Comparison of ENCODE assay signal across 11 cellular contexts in the genomic region with DNA sequence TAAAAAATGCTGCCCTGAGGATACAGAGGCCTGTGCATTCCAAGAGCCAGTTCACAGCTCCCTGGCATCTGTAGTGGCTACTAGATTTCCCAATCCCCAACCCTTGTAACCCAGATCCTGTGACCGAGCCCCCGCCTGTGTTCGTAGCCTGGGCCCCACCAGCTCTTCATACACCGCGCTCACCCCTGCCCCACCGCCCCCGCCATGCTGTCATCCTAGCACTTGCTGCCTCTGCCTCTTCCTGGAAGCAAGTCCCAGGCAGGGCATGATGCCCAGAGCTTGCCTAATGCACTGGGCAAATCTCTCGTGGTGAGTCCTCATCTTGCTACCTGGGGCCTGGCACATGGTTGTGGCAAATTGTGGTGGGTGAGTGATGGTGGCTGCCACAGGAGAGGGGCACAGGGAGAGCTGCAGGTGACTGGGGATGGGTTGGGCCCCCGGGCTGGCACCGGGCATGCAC. TPM values are rescaled to one million over a fixed set of nuclear protein-coding genes. Genes with fewer than 3 reads are reported as not detected.
DNase-seq lines count a peak whose midpoint lies in the region; ATAC-seq, FAIRE-seq and TF ChIP-seq lines count a peak whose summit lies in the region.
"Had no signal": no experiment of that assay in that cellular context is flagged by ENCODE, and none has a peak within 500 bp of the region (broad histone marks: within the 10 kb centered on the region; RNA-seq: fewer than 3 reads in every experiment).

No MANE protein-coding gene starts in this region.

- POLR2A ChIA-PET in OCI-LY7 (lab: Charles Lee): interaction anchor here (2.0 kb wide), 1 partner anchor 17 kb away, joined by 10 read pairs; no protein-coding TSS in a partner anchor

- intact Hi-C loops in OCI-LY7 (cut with micrococcal nuclease; ENCODE audit: unreplicated experiment) (loop anchor here (2.0 kb wide), 1 partner anchor 17 kb away; no protein-coding TSS in a partner anchor), head of caudate nucleus (cut with DNase I) (no loop called here), pancreas (cut with DNase I) (no loop called here)

- H3K79me2 ChIP-seq in OCI-LY7 (ENCODE audit: insufficient read depth, low read depth, low read length): peaks cover 82% of the 10 kb centered on the region

- H3K4me1 ChIP-seq in OCI-LY7 (ENCODE audit: insufficient read depth, low read length, poor library complexity, severe bottlenecking): peaks cover 98% of the 10 kb centered on the region
- no peaks in the 10 kb centered on the region for H3K4me1 ChIP-seq in pancreas

- peak; percentile 45 for DNase-seq in AG20443 (ENCODE audit: low spot score)
- no peak for DNase-seq in OCI-LY7 (ENCODE audit: low spot score)
- peak; percentile 62 to 92 (median 79) for DNase-seq in head of caudate nucleus
- DNase-seq in pancreas: no peak
- no peak for DNase-seq in NCI-H2029 treated with DMSO at 0.1 percent for 48 hours (lab: John Stamatoyannopoulos, UW)
- no peak for DNase-seq in NCI-H2081 treated with DMSO at 0.1 percent for 48 hours (lab: John Stamatoyannopoulos, UW)
- DNase-seq in GM19240 (ENCODE audit: insufficient read length, low spot score): no peak
- DNase-seq: HFFc6, NCI-H1092 had no signal

- no peaks in the 10 kb centered on the region for H4K20me1 ChIP-seq in OCI-LY7 (ENCODE audit: insufficient read depth, low read length)

- H3K27me3 ChIP-seq in pancreas: no peaks in the 10 kb centered on the region

- WGBS in pancreas, 2 donors: 73 to 77% methylated on average over 10 of the region's 10 CpGs

- ATAC-seq in pancreas: peak in 3 of 4 donors; percentile 16 to 55 (median 40)
- no peak for ATAC-seq in HG03135 (IDR thresholded peaks at IDR 0.05; ENCODE audit: unreplicated experiment)

- no TSS peak for BruUV-seq in OCI-LY7 (replicated peaks; lab: Mats Ljungman, UMichigan)

- no peak overlapping the region for H2AFZ ChIP-seq in OCI-LY7 (ENCODE audit: low read length)

- H3K9me2 ChIP-seq in OCI-LY7 (ENCODE audit: insufficient read depth, low read length): no peaks in the 10 kb centered on the region

- CTCF ChIA-PET in OCI-LY7 (lab: Charles Lee; ENCODE audit: unreplicated experiment): no interaction called here

- FAIRE-seq in pancreas (lab: Jason Lieb, UNC): no peak
- FAIRE-seq: astrocyte had no signal

- peaks cover 55% of the 10 kb centered on the region; the same call in 1 of the 2 replicates for H3K36me3 ChIP-seq in OCI-LY7 (ENCODE audit: insufficient read depth, low read length)
- H3K36me3 ChIP-seq in pancreas: no peaks in the 10 kb centered on the region

- H3K9me3 ChIP-seq in OCI-LY7 (ENCODE audit: low read length) (no peaks in the 10 kb centered on the region), pancreas (no peaks in the 10 kb centered on the region)

- H3K4me2 ChIP-seq in OCI-LY7 (ENCODE audit: low read length): peak overlapping the region; percentile 60

- TF ChIP-seq CTCF in OCI-LY7 (conservative IDR thresholded peaks at IDR 0.05; ENCODE audit: low read length) (no peak), pancreas (IDR thresholded peaks at IDR 0.05) (no peak)

- peak overlapping the region; percentile 93 for H3K27ac ChIP-seq in OCI-LY7 (ENCODE audit: low read depth, low read length, poor library complexity, severe bottlenecking)
- H3K27ac ChIP-seq in pancreas: no peak overlapping the region

- H3K4me3 ChIP-seq in OCI-LY7 (ENCODE audit: low read depth, low read length, poor library complexity, severe bottlenecking) (peak overlapping the region; percentile 2), pancreas (no peak overlapping the region)

RNA-seq across cellular contexts. Expression of a gene that starts 7.1 kb away (rescaled TPM):
- 15.4 and 16.3 TPM in 2 replicates for total RNA-seq in OCI-LY7 (2014; rRNA removed; shearing (Covaris generic))
- total RNA-seq in OCI-LY7 (2022): 34.1 and 44.3 TPM in 2 replicates
- 1 to 10 TPM; 1.6 to 4.2 (median 2.5) TPM for total RNA-seq in pancreas
- polyA plus RNA-seq in pancreas: 1 to 10 TPM; 1.5 to 1.9 TPM
- total RNA-seq: HFFc6 had no signal

RNA-seq across cellular contexts. Expression of a gene that starts 38.1 kb away (rescaled TPM):
- 32.5 and 34.1 TPM in 2 replicates for total RNA-seq in OCI-LY7 (2014; rRNA removed; shearing (Covaris generic))
- total RNA-seq in OCI-LY7 (2022) (51.9 and 55.0 TPM in 2 replicates), pancreas (10 to 100 TPM in 5 of 6 donors, 1 to 10 TPM in 1; 8.8 to 15.1 (median 12.7) TPM)
- 1 to 10 TPM; 6.3 TPM for polyA plus RNA-seq in pancreas

RNA-seq across cellular contexts. Expression of a gene that starts 56.4 kb away (rescaled TPM):
- 716 and 720 TPM in 2 replicates for total RNA-seq in OCI-LY7 (2014; rRNA removed; shearing (Covaris generic))
- total RNA-seq in OCI-LY7 (2022): 732 and 779 TPM in 2 replicates
- total RNA-seq in pancreas: 100 to 1,000 TPM; 155 to 472 (median 217) TPM
- polyA plus RNA-seq in pancreas: 100 to 1,000 TPM; 418 to 423 TPM

Comparison
In these comparisons a context has a peak if more than half of its experiments do, and no peak if none do; other contexts are left out.
1. DNase-seq: peak in AG20443 (single experiment) and head of caudate nucleus (42 of 42); none in OCI-LY7 (single experiment), pancreas (0 of 6), NCI-H2029 treated with DMSO at 0.1 percent for 48 hours (single experiment), NCI-H2081 treated with DMSO at 0.1 percent for 48 hours (single experiment) and GM19240 (single experiment).